Comparison of ENCODE assay signal across 10 cellular contexts in the genomic region with DNA sequence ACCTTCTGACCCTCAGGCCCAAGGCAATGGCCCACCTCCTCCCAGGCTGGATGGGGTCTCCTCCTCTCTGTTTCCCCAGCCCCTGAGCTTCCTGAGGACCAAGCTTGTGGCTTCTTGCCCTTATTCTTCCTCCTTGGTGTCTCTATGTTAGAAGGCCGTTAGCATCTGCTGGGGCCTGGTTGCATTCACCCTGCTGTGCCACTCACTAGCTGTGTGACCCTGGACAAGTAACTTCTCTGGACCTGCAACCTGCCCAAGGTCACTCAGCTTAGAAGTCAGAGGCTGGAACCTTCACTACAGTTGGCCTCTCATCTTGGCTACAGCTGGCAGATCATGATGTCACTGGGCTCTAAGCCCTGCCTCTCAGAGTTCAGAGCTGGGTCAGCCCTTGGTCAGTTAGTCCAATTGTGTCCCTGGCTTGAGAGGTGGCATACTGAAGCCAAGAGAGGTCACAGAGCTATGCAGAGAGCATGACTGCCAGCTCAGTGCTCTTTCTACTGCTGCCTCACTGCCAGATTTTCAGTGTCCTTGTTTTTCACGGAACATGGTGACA. TPM values are rescaled to one million over a fixed set of nuclear protein-coding genes. Genes with fewer than 3 reads are reported as not detected.
DNase-seq lines count a peak whose midpoint lies in the region; ATAC-seq, FAIRE-seq and TF ChIP-seq lines count a peak whose summit lies in the region.
"Had no signal": no experiment of that assay in that cellular context is flagged by ENCODE, and none has a peak within 500 bp of the region (broad histone marks: within the 10 kb centered on the region; RNA-seq: fewer than 3 reads in every experiment).

No MANE protein-coding gene starts in this region.

- TF ChIP-seq CTCF in AG10803 (conservative IDR thresholded peaks at IDR 0.05; ENCODE audit: low read length) (no peak), esophagus muscularis mucosa (IDR thresholded peaks at IDR 0.05) (no peak), osteoblast (IDR thresholded peaks at IDR 0.05; ENCODE audit: extremely low read depth, low read depth, low read length) (no peak)

- peak; percentile 85 for FAIRE-seq in RCC 7860 (lab: Jason Lieb, UNC)

- peak overlapping the region; percentile 83 for H3K4me2 ChIP-seq in osteoblast (ENCODE audit: insufficient read depth, low read length)

- H3K27me3 ChIP-seq in esophagus muscularis mucosa = no peaks in the 10 kb centered on the region
- no peaks in the 10 kb centered on the region for H3K27me3 ChIP-seq in osteoblast (ENCODE audit: insufficient read depth, low read length)
- H3K27me3 ChIP-seq in HAP-1 (ENCODE audit: low read depth) = no peaks in the 10 kb centered on the region

- peak overlapping the region; percentile 14 for H2AFZ ChIP-seq in osteoblast (ENCODE audit: low read length)

- peak overlapping the region; percentile 84 to 96 (median 92) for H3K27ac ChIP-seq in esophagus muscularis mucosa (replicated peaks in 1 of 4)
- peak overlapping the region; percentile 98 for H3K27ac ChIP-seq in osteoblast (ENCODE audit: low read depth, low read length)
- H3K27ac ChIP-seq: HL-60 had no signal

- no peak for TF ChIP-seq EP300 in esophagus muscularis mucosa (IDR thresholded peaks at IDR 0.05)

- no peaks in the 10 kb centered on the region for H3K79me2 ChIP-seq in osteoblast (ENCODE audit: insufficient read depth, low read length)

- 87% methylated on average over 2 of the region's 2 CpGs for WGBS in esophagus muscularis mucosa

- no peaks in the 10 kb centered on the region for H4K20me1 ChIP-seq in osteoblast (ENCODE audit: insufficient read depth, low read length)

- H3K4me1 ChIP-seq in esophagus muscularis mucosa (peaks cover 46 to 56% (median 52%) of the 10 kb centered on the region in 4 donors), osteoblast (ENCODE audit: insufficient read depth, low read length) (peaks cover 77% of the 10 kb centered on the region), HAP-1 (peaks cover 22% of the 10 kb centered on the region)

- no peak for TF ChIP-seq POLR2A in esophagus muscularis mucosa (IDR thresholded peaks at IDR 0.05; ENCODE audit: low read depth)

- DNase-seq in AG10803 (ENCODE audit: low read depth) (peak; percentile 55), RCC 7860 (ENCODE audit: low spot score) (peak; percentile 95), esophagus muscularis mucosa (ENCODE audit: extremely low spot score) (no peak), osteoblast (ENCODE audit: insufficient read length, low spot score, missing footprints) (no peak), HAP-1 (ENCODE audit: low spot score in 2 of 2) (no peak)

- ATAC-seq in HG03520 (IDR thresholded peaks at IDR 0.05; ENCODE audit: unreplicated experiment) (no peak), HG02588 (IDR thresholded peaks at IDR 0.05; ENCODE audit: unreplicated experiment) (no peak), GM21515 (IDR thresholded peaks at IDR 0.05; ENCODE audit: unreplicated experiment) (no peak)

- H3K9me3 ChIP-seq in esophagus muscularis mucosa = no peaks in the 10 kb centered on the region
- no peaks in the 10 kb centered on the region for H3K9me3 ChIP-seq in osteoblast (ENCODE audit: low read depth, low read length)
- H3K9me3 ChIP-seq in HAP-1 = no peaks in the 10 kb centered on the region

- in situ Hi-C loops in HAP-1 (cut with MboI; ENCODE audit: low sequenced_read_pairs) = no loop called here

- H3K36me3 ChIP-seq in esophagus muscularis mucosa = no peaks in the 10 kb centered on the region
- H3K36me3 ChIP-seq in osteoblast (ENCODE audit: insufficient read depth, low read length) = no peaks in the 10 kb centered on the region
- H3K36me3 ChIP-seq in HAP-1 (replicated peaks) = no peaks in the 10 kb centered on the region

- intact Hi-C loops in esophagus muscularis mucosa (cut with DNase I) = no loop called here

- H3K4me3 ChIP-seq in AG10803 (ENCODE audit: low read length) (no peak overlapping the region), esophagus muscularis mucosa (peak overlapping the region in 1 of 4 donors; percentile 67), osteoblast (ENCODE audit: insufficient read depth, low read length) (peak overlapping the region; percentile 3), HAP-1 (no peak overlapping the region)

RNA-seq across cellular contexts. Expression of a gene that starts 3.0 kb away (rescaled TPM):
- total RNA-seq in esophagus muscularis mucosa (100 to 1,000 TPM in 3 of 4 donors, 10 to 100 TPM in 1; 27.0 to 528 (median 116) TPM), osteoblast (33.7 and 43.9 TPM in 2 replicates)

RNA-seq across cellular contexts. Expression of a gene that starts 14.2 kb away (rescaled TPM):
- total RNA-seq in esophagus muscularis mucosa = 100 to 1,000 TPM in 3 of 4 donors, 10 to 100 TPM in 1; 57.7 to 428 (median 146) TPM
- total RNA-seq in osteoblast = 105 and 119 TPM in 2 replicates

RNA-seq across cellular contexts. Expression of a gene that starts 21.1 kb away (rescaled TPM):
- 10 to 100 TPM in 3 of 4 donors, 1 to 10 TPM in 1; 3.7 to 74.9 (median 14.9) TPM for total RNA-seq in esophagus muscularis mucosa
- total RNA-seq in osteoblast = 8.5 and 8.7 TPM in 2 replicates
- total RNA-seq: T-helper 2 cell treated with Interferon-gamma antibody and Interleukin-4, amounts not matched to agents 100 ng/mL and 5 ng/mL, for 36 hours had no signal

RNA-seq across cellular contexts. Expression of a gene that starts 22.0 kb away (rescaled TPM):
- total RNA-seq in esophagus muscularis mucosa (10 to 100 TPM in 1 of 4 donors, 1 to 10 TPM in 3; 2.0 to 12.5 (median 4.1) TPM), osteoblast (not detected in 2 replicates)

RNA-seq across cellular contexts. Expression of a gene that starts 27.1 kb away (rescaled TPM):
- total RNA-seq in esophagus muscularis mucosa (100 to 1,000 TPM in 1 of 4 donors, 10 to 100 TPM in 1, 1 to 10 TPM in 1, not detected in 1; 1.7 to 371 (median 21.3) TPM), osteoblast (0.59 TPM in 1 of 2 replicates, not detected in the other)

Comparison
In these comparisons a context has a peak if more than half of its experiments do, and no peak if none do; other contexts are left out.
1. DNase-seq: peak in AG10803 (single experiment) and RCC 7860 (single experiment); none in esophagus muscularis mucosa (single experiment), osteoblast (single experiment) and HAP-1 (0 of 2).